In the genomic region with DNA sequence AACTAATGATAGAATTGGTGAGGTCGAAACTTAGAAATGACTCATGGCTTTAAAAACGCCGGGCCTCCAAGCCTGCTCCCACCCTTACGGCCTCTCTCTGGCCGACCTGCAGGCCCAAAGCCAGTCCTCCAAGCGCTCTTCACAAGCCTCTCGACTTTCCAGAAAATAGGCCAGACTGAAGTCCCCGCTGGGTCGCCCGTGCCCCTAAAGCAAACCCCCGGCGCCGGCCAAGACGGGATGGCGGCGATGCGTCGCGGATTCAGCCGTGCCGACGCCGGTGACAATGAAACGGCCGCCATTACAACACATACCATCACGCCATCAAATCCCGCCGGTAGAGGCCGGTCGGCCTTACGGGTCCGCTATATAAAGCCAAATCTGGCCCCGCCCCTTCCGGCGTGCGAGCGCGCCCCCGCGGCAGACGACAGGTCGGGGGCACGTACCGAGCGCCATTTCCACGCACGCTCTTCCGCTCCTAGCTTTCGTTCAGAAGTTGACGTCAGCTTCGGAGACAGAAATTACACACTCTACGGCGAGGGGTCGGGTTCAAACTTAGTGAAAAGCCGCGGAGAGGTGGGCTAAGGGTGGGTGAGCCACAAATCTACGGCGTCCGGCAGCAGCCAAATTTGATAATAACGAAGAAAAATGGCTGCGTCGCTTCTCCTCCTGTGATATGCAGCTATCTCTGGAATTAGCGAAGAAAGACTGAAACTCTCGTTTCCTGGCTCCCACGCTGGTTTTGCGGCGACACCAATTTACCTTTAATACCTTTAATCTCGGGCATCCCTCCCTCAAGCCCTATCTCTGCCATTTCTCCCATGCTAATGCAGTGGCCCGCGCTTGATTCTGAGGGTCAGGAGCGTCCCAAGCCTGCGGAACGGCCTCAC, we compare ENCODE assay signal across 8 cellular contexts. TPM values are rescaled to one million over a fixed set of nuclear protein-coding genes. Genes with fewer than 3 reads are reported as not detected.
DNase-seq lines count a peak whose midpoint lies in the region; ATAC-seq and TF ChIP-seq lines count a peak whose summit lies in the region.

A gene (minus strand): TSS at position 340 of the 887 bp plus-strand sequence. CDS start 26 bp downstream, at position 314.

- H3K27me3 ChIP-seq in GM06990 (replicated peaks; ENCODE audit: control insufficient read depth, insufficient read depth, low read length) (no peaks in the 10 kb centered on the region), osteoblast (ENCODE audit: insufficient read depth, low read length) (no peaks in the 10 kb centered on the region), thoracic aorta (replicated peaks; ENCODE audit: insufficient read depth) (no peaks in the 10 kb centered on the region)

- peaks cover 49% of the 10 kb centered on the region for H3K79me2 ChIP-seq in osteoblast (ENCODE audit: insufficient read depth, low read length)

- no peaks in the 10 kb centered on the region for H3K27me3 Mint-ChIP-seq in activated naive CD8-positive, alpha-beta T cell

- H3K36me3 ChIP-seq in GM06990 (ENCODE audit: control insufficient read depth, insufficient read depth, low read length) (peaks cover 37% of the 10 kb centered on the region), osteoblast (ENCODE audit: insufficient read depth, low read length) (peaks cover 42% of the 10 kb centered on the region), thoracic aorta (peaks cover 31% of the 10 kb centered on the region)

- H3K36me3 Mint-ChIP-seq in activated naive CD8-positive, alpha-beta T cell = peaks cover 25% of the 10 kb centered on the region

- H3K4me3 ChIP-seq in GM06990 (replicated peaks; ENCODE audit: low read depth, low read length) (peak within 1 kb of the TSS; percentile 98), osteoblast (ENCODE audit: insufficient read depth, low read length) (peak within 1 kb of the TSS; percentile 100), thoracic aorta (peak within 1 kb of the TSS; percentile 89)

- peak within 1 kb of the TSS; percentile 96 for H3K4me2 ChIP-seq in osteoblast (ENCODE audit: insufficient read depth, low read length)

- no peaks in the 10 kb centered on the region for H3K9me3 ChIP-seq in osteoblast (ENCODE audit: low read depth, low read length)
- no peaks in the 10 kb centered on the region for H3K9me3 ChIP-seq in thoracic aorta

- peak within 1 kb of the TSS; percentile 84 for H2AFZ ChIP-seq in osteoblast (ENCODE audit: low read length)

- no peak for TF ChIP-seq CTCF in GM06990 (IDR thresholded peaks at IDR 0.05; ENCODE audit: insufficient read depth, low read length, poor library complexity, severe bottlenecking)
- TF ChIP-seq CTCF in osteoblast (IDR thresholded peaks at IDR 0.05; ENCODE audit: extremely low read depth, low read depth, low read length) = no peak
- no peak for TF ChIP-seq CTCF in thoracic aorta (IDR thresholded peaks at IDR 0.05)

- no peaks in the 10 kb centered on the region for H3K9me3 Mint-ChIP-seq in activated naive CD8-positive, alpha-beta T cell (ENCODE audit: low read depth)

- H3K4me3 Mint-ChIP-seq in activated naive CD8-positive, alpha-beta T cell = peak within 1 kb of the TSS; percentile 97

- DNase-seq in GM06990 (ENCODE audit: extremely low read depth, insufficient read length) (peak; percentile 98), NCI-H1092 treated with DMSO at 0.1 percent for 48 hours (lab: John Stamatoyannopoulos, UW) (peak; percentile 98), SKM-1 treated with dmso at 0.1 percent for 144 hours (lab: John Stamatoyannopoulos, UW; ENCODE audit: unreplicated experiment) (peak; percentile 92), glomerular visceral epithelial cell (ENCODE audit: extremely low spot score) (peak; percentile 96), osteoblast (ENCODE audit: insufficient read length, low spot score, missing footprints) (peak; percentile 95), thoracic aorta (ENCODE audit: low spot score) (peak; percentile 80)

- peak within 1 kb of the TSS; percentile 100 for H3K27ac Mint-ChIP-seq in activated naive CD8-positive, alpha-beta T cell

- peaks cover 31% of the 10 kb centered on the region for H3K4me1 Mint-ChIP-seq in activated naive CD8-positive, alpha-beta T cell (ENCODE audit: low read depth)

- peaks cover 48% of the 10 kb centered on the region for H4K20me1 ChIP-seq in osteoblast (ENCODE audit: insufficient read depth, low read length)

- peak; percentile 81 for ATAC-seq in HG02588 (IDR thresholded peaks at IDR 0.05; ENCODE audit: unreplicated experiment)
- peak; percentile 90 for ATAC-seq in thoracic aorta (ENCODE audit: insufficient number of reproducible peaks, low FRiP score, low read depth)

- peaks cover 34% of the 10 kb centered on the region for H3K4me1 ChIP-seq in osteoblast (ENCODE audit: insufficient read depth, low read length)
- H3K4me1 ChIP-seq in thoracic aorta (ENCODE audit: control insufficient read depth in 1 of 2, low read depth in 2 of 2) = peaks cover 15 to 43% of the 10 kb centered on the region in 2 donors

- peak within 1 kb of the TSS; percentile 96 for H3K27ac ChIP-seq in osteoblast (ENCODE audit: low read depth, low read length)
- peak within 1 kb of the TSS; percentile 96 to 99 for H3K27ac ChIP-seq in thoracic aorta

RNA-seq across cellular contexts. Expression of the gene that starts here (rescaled TPM):
- total RNA-seq in osteoblast = 1,858 and 2,119 TPM in 2 replicates
- total RNA-seq in thoracic aorta = 1,000 to 10,000 TPM in 1 of 2 donors, 100 to 1,000 TPM in 1; 908 to 1,235 TPM

Comparison
In these comparisons a context has a peak if more than half of its experiments do, and no peak if none do; other contexts are left out.
1. Peak in every context shown above with its lines: DNase-seq, ATAC-seq, H3K4me3 ChIP-seq and H3K27ac ChIP-seq.